In the genomic region with DNA sequence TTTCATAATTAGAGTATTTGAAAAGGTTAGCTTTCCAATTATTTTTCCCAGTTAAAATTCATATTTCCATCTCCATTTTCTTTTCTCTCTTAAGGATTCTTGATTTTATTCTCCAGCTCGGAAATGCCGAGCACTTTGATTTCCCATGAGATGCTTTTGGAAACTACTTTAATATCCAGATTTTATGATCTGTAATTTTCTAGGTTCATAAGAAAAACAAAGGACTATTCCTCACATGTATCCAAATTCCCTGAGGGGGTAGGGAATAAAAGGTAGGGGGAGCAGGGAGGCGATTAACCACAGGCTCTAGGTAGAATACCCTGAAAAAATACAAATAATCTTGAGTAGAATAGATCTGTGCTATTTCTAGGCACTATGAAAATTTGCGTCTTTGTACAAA, we compare ENCODE assay signal across 15 cellular contexts. TPM values are rescaled to one million over a fixed set of nuclear protein-coding genes. Genes with fewer than 3 reads are reported as not detected.
DNase-seq lines count a peak whose midpoint lies in the region; ATAC-seq and TF ChIP-seq lines count a peak whose summit lies in the region.
"Had no signal": no experiment of that assay in that cellular context is flagged by ENCODE, and none has a peak within 500 bp of the region (broad histone marks: within the 10 kb centered on the region; RNA-seq: fewer than 3 reads in every experiment).

No MANE protein-coding gene starts in this region.

- in situ Hi-C loops in HAP-1 (cut with MboI; ENCODE audit: low sequenced_read_pairs), result loop anchor here (5.0 kb wide), 1 partner anchor 64 kb away; the partner anchor contains the start of gene SUPT4H1

- H3K4me3 ChIP-seq in HAP-1, result peak overlapping the region; percentile 12; the same call in 1 of the 2 replicates
- peak overlapping the region; percentile 62 for H3K4me3 ChIP-seq in iPS-15b (ENCODE audit: low read depth, low read length)
- peak overlapping the region; percentile 65 for H3K4me3 ChIP-seq in rectal smooth muscle tissue (ENCODE audit: low read length)
- no peak overlapping the region for H3K4me3 ChIP-seq in ovary

- no peak for TF ChIP-seq CTCF in ovary (IDR thresholded peaks at IDR 0.05)

- no peak for TF ChIP-seq EP300 in ovary (IDR thresholded peaks at IDR 0.05)

- H3K9me3 ChIP-seq in HAP-1 (no peaks in the 10 kb centered on the region), iPS-15b (ENCODE audit: control insufficient read depth, insufficient read depth, low read length) (no peaks in the 10 kb centered on the region), ovary (no peaks in the 10 kb centered on the region)

- TF ChIP-seq POLR2A in ovary (IDR thresholded peaks at IDR 0.05), result no peak

- H3K9ac ChIP-seq in iPS-15b (ENCODE audit: low read depth, low read length) (no peak overlapping the region), rectal smooth muscle tissue (ENCODE audit: low read length) (peak overlapping the region; percentile 53)

- H3K27me3 ChIP-seq in HAP-1 (ENCODE audit: low read depth), result peaks cover 37% of the 10 kb centered on the region
- no peaks in the 10 kb centered on the region for H3K27me3 ChIP-seq in iPS-15b (ENCODE audit: control insufficient read depth, insufficient read depth, low read length)
- no peaks in the 10 kb centered on the region for H3K27me3 ChIP-seq in rectal smooth muscle tissue (ENCODE audit: control insufficient read depth, insufficient read depth, low read length)
- H3K27me3 ChIP-seq in ovary, result no peaks in the 10 kb centered on the region

- H3K36me3 ChIP-seq in HAP-1 (replicated peaks) (no peaks in the 10 kb centered on the region), iPS-15b (ENCODE audit: control insufficient read depth, insufficient read depth, low read length) (no peaks in the 10 kb centered on the region), rectal smooth muscle tissue (ENCODE audit: control insufficient read depth, insufficient read depth, low read length) (no peaks in the 10 kb centered on the region), ovary (no peaks in the 10 kb centered on the region)

- H3K27ac Mint-ChIP-seq in activated T-helper 2 cell treated with anti-CD3 and anti-CD28 coated beads, Interferon-gamma antibody, Interleukin-2, Interleukin-4, amounts not matched to agents 10 μg/mL and 5 μg/mL and 100 μg/mL, durations not matched to agents 14 hours and 24 hours and 36 hours, result peak overlapping the region; percentile 79
- H3K27ac Mint-ChIP-seq in stimulated activated naive B cell treated with anti-CD40 and anti-IgM and Interleukin-4, amounts not matched to agents 10 μg/mL and 1 μg/mL and 100 μg/mL, for 72 hours, result no peak overlapping the region

- H3K36me3 Mint-ChIP-seq in activated T-helper 2 cell treated with anti-CD3 and anti-CD28 coated beads, Interferon-gamma antibody, Interleukin-2, Interleukin-4, amounts not matched to agents 10 μg/mL and 5 μg/mL and 100 μg/mL, durations not matched to agents 14 hours and 24 hours and 36 hours (ENCODE audit: low read depth), result peaks cover 26% of the 10 kb centered on the region
- H3K36me3 Mint-ChIP-seq in stimulated activated naive B cell treated with anti-CD40 and anti-IgM and Interleukin-4, amounts not matched to agents 10 μg/mL and 1 μg/mL and 100 μg/mL, for 72 hours, result peaks cover 0 to 2% of the 10 kb centered on the region in 2 donors

- H3K4me1 Mint-ChIP-seq in activated T-helper 2 cell treated with anti-CD3 and anti-CD28 coated beads, Interferon-gamma antibody, Interleukin-2, Interleukin-4, amounts not matched to agents 10 μg/mL and 5 μg/mL and 100 μg/mL, durations not matched to agents 14 hours and 24 hours and 36 hours (ENCODE audit: low read depth), result peaks cover 57% of the 10 kb centered on the region
- H3K4me1 Mint-ChIP-seq in stimulated activated naive B cell treated with anti-CD40 and anti-IgM and Interleukin-4, amounts not matched to agents 10 μg/mL and 1 μg/mL and 100 μg/mL, for 72 hours, result peaks cover 9 to 11% of the 10 kb centered on the region in 2 donors

- H3K27ac ChIP-seq in rectal smooth muscle tissue (ENCODE audit: low read depth, low read length), result no peak overlapping the region
- no peak overlapping the region for H3K27ac ChIP-seq in ovary

- H3K27me3 Mint-ChIP-seq in activated T-helper 2 cell treated with anti-CD3 and anti-CD28 coated beads, Interferon-gamma antibody, Interleukin-2, Interleukin-4, amounts not matched to agents 10 μg/mL and 5 μg/mL and 100 μg/mL, durations not matched to agents 14 hours and 24 hours and 36 hours (ENCODE audit: low read depth), result no peaks in the 10 kb centered on the region
- no peaks in the 10 kb centered on the region for H3K27me3 Mint-ChIP-seq in stimulated activated naive B cell treated with anti-CD40 and anti-IgM and Interleukin-4, amounts not matched to agents 10 μg/mL and 1 μg/mL and 100 μg/mL, for 72 hours
- H3K27me3 Mint-ChIP-seq: CD4-positive, alpha-beta T cell had no signal

- no peak for ATAC-seq in stimulated activated naive B cell treated with anti-CD40 and anti-IgM and Interleukin-4, amounts not matched to agents 10 μg/mL and 1 μg/mL and 100 μg/mL, for 72 hours (replicated peaks)
- ATAC-seq: SK-N-SH treated with all-trans-retinoic acid at 6 μM for 48 hours; stimulated activated naive CD8-positive, alpha-beta T cell treated with anti-CD3 and anti-CD28 coated beads, Interleukin-15, Interleukin-2, amounts not matched to agents 100 U/mL and 50 U/mL, for 24 hours had no signal

- WGBS in ovary, 3 donors, result 72 to 80% (median 79%) methylated on average over 4 of the region's 4 CpGs

- intact Hi-C loops in activated T-helper 2 cell treated with anti-CD3 and anti-CD28 coated beads, Interferon-gamma antibody, Interleukin-2, Interleukin-4, amounts not matched to agents 10 μg/mL and 5 μg/mL and 100 μg/mL, durations not matched to agents 14 hours and 24 hours and 36 hours (cut with micrococcal nuclease), result loop anchor here (10.0 kb wide), 2 partner anchors 948 to 1408 kb away; no protein-coding TSS in a partner anchor
- intact Hi-C loops in ovary (cut with DNase I), result no loop called here

- peak overlapping the region; percentile 84 for H3K4me3 Mint-ChIP-seq in activated T-helper 2 cell treated with anti-CD3 and anti-CD28 coated beads, Interferon-gamma antibody, Interleukin-2, Interleukin-4, amounts not matched to agents 10 μg/mL and 5 μg/mL and 100 μg/mL, durations not matched to agents 14 hours and 24 hours and 36 hours (ENCODE audit: low read depth)
- H3K4me3 Mint-ChIP-seq in stimulated activated naive B cell treated with anti-CD40 and anti-IgM and Interleukin-4, amounts not matched to agents 10 μg/mL and 1 μg/mL and 100 μg/mL, for 72 hours, result no peak overlapping the region
- H3K4me3 Mint-ChIP-seq: CD4-positive, alpha-beta T cell had no signal

- H3K4me1 ChIP-seq in HAP-1 (peaks cover 12% of the 10 kb centered on the region), iPS-15b (ENCODE audit: control insufficient read depth, insufficient read depth, low read length) (peaks cover 9% of the 10 kb centered on the region), rectal smooth muscle tissue (ENCODE audit: control insufficient read depth, insufficient read depth, low read length) (peaks cover 3% of the 10 kb centered on the region), ovary (ENCODE audit: insufficient read depth) (no peaks in the 10 kb centered on the region)

- DNase-seq in HAP-1 (ENCODE audit: low spot score in 2 of 2) (no peak), ovary (no peak), NCI-H2227 treated with DMSO at 0.1 percent for 48 hours (lab: John Stamatoyannopoulos, UW) (no peak), NCI-H1930 (lab: John Stamatoyannopoulos, UW) (no peak)
- DNase-seq in activated T-helper 2 cell treated with anti-CD3 and anti-CD28 coated beads, Interferon-gamma antibody, Interleukin-2, Interleukin-4, amounts not matched to agents 10 μg/mL and 5 μg/mL and 100 μg/mL, durations not matched to agents 14 hours and 24 hours and 36 hours (ENCODE audit: low spot score), result no peak
- no peak for DNase-seq in stimulated activated naive B cell treated with anti-CD40 and anti-IgM and Interleukin-4, amounts not matched to agents 10 μg/mL and 1 μg/mL and 100 μg/mL, for 72 hours
- DNase-seq: activated CD4-positive, alpha-beta T cell treated with anti-CD3 and anti-CD28 coated beads for 4 hours; CD4-positive, alpha-beta T cell; NCI-H82; occipital lobe; stimulated activated CD4-positive, alpha-beta T cell treated with anti-CD3 and anti-CD28 coated beads, Interleukin-2, amount 100 ng/mL, for 24 hours; stimulated activated naive CD8-positive, alpha-beta T cell treated with anti-CD3 and anti-CD28 coated beads, Interleukin-15, Interleukin-2, amounts not matched to agents 100 U/mL and 50 U/mL, for 24 hours had no signal

- H3K9me3 Mint-ChIP-seq in activated T-helper 2 cell treated with anti-CD3 and anti-CD28 coated beads, Interferon-gamma antibody, Interleukin-2, Interleukin-4, amounts not matched to agents 10 μg/mL and 5 μg/mL and 100 μg/mL, durations not matched to agents 14 hours and 24 hours and 36 hours, result no peaks in the 10 kb centered on the region
- no peaks in the 10 kb centered on the region for H3K9me3 Mint-ChIP-seq in stimulated activated naive B cell treated with anti-CD40 and anti-IgM and Interleukin-4, amounts not matched to agents 10 μg/mL and 1 μg/mL and 100 μg/mL, for 72 hours
- H3K9me3 Mint-ChIP-seq: CD4-positive, alpha-beta T cell had no signal

RNA-seq across cellular contexts. Expression of gene RNF43, which starts 0.9 kb away (rescaled TPM):
- 20.5 and 23.9 TPM in 2 replicates for total RNA-seq in activated T-helper 2 cell treated with anti-CD3 and anti-CD28 coated beads, Interferon-gamma antibody, Interleukin-2, Interleukin-4, amounts not matched to agents 10 μg/mL and 5 μg/mL and 100 μg/mL, durations not matched to agents 14 hours and 24 hours and 36 hours
- 1 to 10 TPM in 6 of 7 donors, under 1 TPM in 1; 0.38 to 5.6 (median 2.0) TPM for total RNA-seq in ovary
- under 1 TPM; 0.21 to 0.33 TPM for polyA plus RNA-seq in ovary
